ENCODE assay signal across 7 cellular contexts in genomic region chr7:75092892-75093249, GRCh38. TPM values are rescaled to one million over a fixed set of nuclear protein-coding genes. Genes with fewer than 3 reads are reported as not detected.
DNase-seq lines count a peak whose midpoint lies in the region; ATAC-seq and TF ChIP-seq lines count a peak whose summit lies in the region.
"Not testable (repeated sequence)": the region's sequence is repeated elsewhere in the genome, so short reads cannot be mapped to it uniquely, and the experiment has no call there.

No MANE protein-coding gene starts in this region.

- peak overlapping the region; percentile 96 for H3K27ac ChIP-seq in RWPE1

- CTCF ChIA-PET in RWPE1 (lab: Yijun Ruan, JAX), result not testable (repeated sequence)

- TF ChIP-seq CTCF in RWPE1 (conservative IDR thresholded peaks at IDR 0.05; ENCODE audit: low read depth); endothelial cell (IDR thresholded peaks at IDR 0.05; ENCODE audit: unreplicated experiment); mesothelial cell of epicardium (IDR thresholded peaks at IDR 0.05; ENCODE audit: unreplicated experiment): not testable (repeated sequence)

- POLR2A ChIA-PET in RWPE1 (lab: Yijun Ruan, JAX; ENCODE audit: low non-redundant PET), result not testable (repeated sequence)

- TF ChIP-seq POLR2A in GM19099 (IDR thresholded peaks at IDR 0.05; ENCODE audit: extremely low read depth, insufficient read length, low read depth), result peak; percentile 19

- ATAC-seq in HG02973 (IDR thresholded peaks at IDR 0.05; ENCODE audit: unreplicated experiment), result peak; percentile 88

- not testable (repeated sequence) for H3K27ac Mint-ChIP-seq in activated T-cell treated with anti-CD3 and anti-CD28 coated beads, Interleukin-2, amount 50 U/mL, for 24 hours; endothelial cell (ENCODE audit: unreplicated experiment); mesothelial cell of epicardium

- DNase-seq in RWPE1 (ENCODE audit: low spot score), result not testable (repeated sequence)
- DNase-seq in activated T-cell treated with anti-CD3 and anti-CD28 coated beads, Interleukin-2, amount 50 U/mL, for 24 hours, result peak; percentile 92
- DNase-seq in endothelial cell (ENCODE audit: low spot score), result peak; percentile 90
- DNase-seq in mesothelial cell of epicardium (ENCODE audit: low spot score in 2 of 2, unreplicated experiment in 2 of 2), result peak; percentile 82 to 87
- DNase-seq in stimulated activated CD4-positive, alpha-beta T cell treated with anti-CD3 and anti-CD28 coated beads, Interleukin-2, amount 100 ng/mL, for 48 hours, result peak; percentile 78 to 87

- H3K4me3 Mint-ChIP-seq in activated T-cell treated with anti-CD3 and anti-CD28 coated beads, Interleukin-2, amount 50 U/mL, for 24 hours; endothelial cell (ENCODE audit: unreplicated experiment); mesothelial cell of epicardium: not testable (repeated sequence)

- H3K36me3 Mint-ChIP-seq in activated T-cell treated with anti-CD3 and anti-CD28 coated beads, Interleukin-2, amount 50 U/mL, for 24 hours (ENCODE audit: low read depth); endothelial cell (ENCODE audit: low read depth, unreplicated experiment); mesothelial cell of epicardium: not testable (repeated sequence)

- not testable (repeated sequence) for H3K27me3 Mint-ChIP-seq in activated T-cell treated with anti-CD3 and anti-CD28 coated beads, Interleukin-2, amount 50 U/mL, for 24 hours; endothelial cell (ENCODE audit: unreplicated experiment); mesothelial cell of epicardium (ENCODE audit: low read depth)

- not testable (repeated sequence) for H3K4me1 Mint-ChIP-seq in activated T-cell treated with anti-CD3 and anti-CD28 coated beads, Interleukin-2, amount 50 U/mL, for 24 hours (ENCODE audit: low read depth); endothelial cell (ENCODE audit: unreplicated experiment); mesothelial cell of epicardium

- H3K9me3 Mint-ChIP-seq in activated T-cell treated with anti-CD3 and anti-CD28 coated beads, Interleukin-2, amount 50 U/mL, for 24 hours; endothelial cell (ENCODE audit: unreplicated experiment); mesothelial cell of epicardium: not testable (repeated sequence)

RNA-seq across cellular contexts. Expression of gene GTF2IRD2B, which starts 0.5 kb away (rescaled TPM):
- 12.7 TPM for total RNA-seq in endothelial cell (ENCODE audit: unreplicated experiment)
- 71.6 to 75.2 TPM (median 72.6 TPM) in 3 replicates for total RNA-seq in mesothelial cell of epicardium

RNA-seq across cellular contexts. Expression of gene RCC1L, which starts 19.3 kb away (rescaled TPM):
- total RNA-seq in endothelial cell (ENCODE audit: unreplicated experiment), result 41.4 TPM
- 37.5 to 39.1 TPM (median 38.6 TPM) in 3 replicates for total RNA-seq in mesothelial cell of epicardium
